Comparison of ENCODE assay signal across 17 cellular contexts in the genomic region with DNA sequence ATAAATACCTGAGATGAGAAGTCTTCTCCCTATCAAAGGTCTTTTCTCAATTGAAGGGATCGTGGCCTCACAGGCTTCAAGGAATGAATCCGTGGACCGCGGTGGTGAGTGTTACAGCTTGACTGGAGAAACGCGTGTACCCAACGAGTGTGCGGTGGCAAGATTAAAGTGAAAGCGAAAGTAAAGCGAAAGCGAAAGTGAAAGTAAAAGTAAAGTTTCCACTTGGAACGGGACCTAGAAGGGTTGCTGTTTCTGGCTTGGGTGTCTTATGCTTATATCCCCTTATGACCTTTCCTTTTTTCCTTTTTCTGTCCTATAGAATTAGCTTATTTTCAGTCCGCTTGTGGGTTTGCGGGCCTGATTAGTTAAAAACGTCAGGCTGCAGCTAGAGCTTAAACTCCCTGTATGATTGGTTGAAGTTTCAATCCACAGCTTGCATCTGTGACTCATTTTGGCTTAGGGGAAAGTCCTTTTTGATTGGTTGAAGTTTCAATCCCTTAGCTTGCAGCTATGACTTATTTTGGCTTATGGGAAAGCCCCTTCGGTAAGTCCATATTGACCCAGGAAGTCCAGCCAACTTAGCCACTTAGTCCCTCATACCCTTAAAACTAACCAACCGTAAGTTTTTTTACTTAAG.
DNase-seq lines count a peak whose midpoint lies in the region; ATAC-seq lines count a peak whose summit lies in the region.
"Had no signal": no experiment of that assay in that cellular context is flagged by ENCODE, and none has a peak within 500 bp of the region (broad histone marks: within the 10 kb centered on the region; RNA-seq: fewer than 3 reads in every experiment).

No MANE protein-coding gene starts in this region.

- peaks cover 4% of the 10 kb centered on the region for H3K9me3 Mint-ChIP-seq in activated T-cell treated with anti-CD3 and anti-CD28 coated beads, Interleukin-2, amount 50 U/mL, for 4 hours

- H3K56ac ChIP-seq in mesendoderm (ENCODE audit: low read length), result peak overlapping the region; percentile 45

- peaks cover 3% of the 10 kb centered on the region for H3K9me3 ChIP-seq in T-helper 17 cell (ENCODE audit: control insufficient read depth, low read length, poor library complexity, severe bottlenecking)
- H3K9me3 ChIP-seq: Peyer's patch, psoas muscle, suprapubic skin had no signal

- H3K27ac Mint-ChIP-seq in T-helper 17 cell, result no peak overlapping the region

- peaks cover 2% of the 10 kb centered on the region for H3K4me1 ChIP-seq in mesendoderm (ENCODE audit: control insufficient read depth, low read depth, low read length)
- H3K4me1 ChIP-seq: Peyer's patch, psoas muscle, suprapubic skin had no signal

- peaks cover 1% of the 10 kb centered on the region for H3K4me1 Mint-ChIP-seq in activated T-cell treated with anti-CD3 and anti-CD28 coated beads, Interleukin-2, amount 50 U/mL, for 4 hours (ENCODE audit: low read depth)
- no peaks in the 10 kb centered on the region for H3K4me1 Mint-ChIP-seq in T-helper 17 cell

- H3K9ac ChIP-seq in mesendoderm (ENCODE audit: low read length), result no peak overlapping the region

- DNase-seq in activated T-cell treated with anti-CD3 and anti-CD28 coated beads, Interleukin-2, amount 50 U/mL, for 4 hours, result no peak
- DNase-seq in activated T-cell treated with anti-CD3 and anti-CD28 coated beads for 4 hours (no peak), T-helper 17 cell (no peak), mesendoderm (peak; percentile 25), cortex of kidney (lab: John Stamatoyannopoulos, UW) (no peak)
- DNase-seq in Jurkat, Clone E6-1 (ENCODE audit: low read depth, low spot score), result peak; percentile 8
- DNase-seq: activated CD4-positive, alpha-beta T cell treated with anti-CD3 and anti-CD28 coated beads, Interleukin-2, amount 50 U/mL, for 48 hours; caudate nucleus; head of caudate nucleus; kidney glomerular epithelial cell; MV-4-11; NCI-H446 treated with DMSO at 0.1 percent for 48 hours; Peyer's patch; psoas muscle had no signal

- H3K27ac ChIP-seq in mesendoderm (ENCODE audit: low read depth, low read length), result no peak overlapping the region
- H3K27ac ChIP-seq: Peyer's patch, psoas muscle, suprapubic skin had no signal

- no peak overlapping the region for H2BK5ac ChIP-seq in mesendoderm (ENCODE audit: low read length)

- no peaks in the 10 kb centered on the region for H3K79me1 ChIP-seq in mesendoderm (ENCODE audit: low read length)

- no peaks in the 10 kb centered on the region for H3K27me3 Mint-ChIP-seq in activated T-cell treated with anti-CD3 and anti-CD28 coated beads, Interleukin-2, amount 50 U/mL, for 4 hours (ENCODE audit: low read depth)
- no peaks in the 10 kb centered on the region for H3K27me3 Mint-ChIP-seq in T-helper 17 cell

- ATAC-seq in activated T-cell treated with anti-CD3 and anti-CD28 coated beads, Interleukin-2, amount 50 U/mL, for 4 hours, result no peak
- ATAC-seq in T-helper 17 cell (no peak), GM18909 (IDR thresholded peaks at IDR 0.05; ENCODE audit: poor library complexity, unreplicated experiment) (no peak), GM21786 (IDR thresholded peaks at IDR 0.05; ENCODE audit: unreplicated experiment) (no peak)
- ATAC-seq: psoas muscle had no signal

- no peaks in the 10 kb centered on the region for H3K27me3 ChIP-seq in mesendoderm (ENCODE audit: insufficient read depth, low read length, poor library complexity)
- H3K27me3 ChIP-seq: Peyer's patch, suprapubic skin had no signal

- H4K8ac ChIP-seq in mesendoderm (ENCODE audit: low read depth, low read length), result no peak overlapping the region

- H2BK15ac ChIP-seq in mesendoderm (replicated peaks; ENCODE audit: low read depth), result no peak overlapping the region

- H3K4me3 ChIP-seq in Jurkat, Clone E6-1 (ENCODE audit: low read length), result no peak overlapping the region
- H3K4me3 ChIP-seq in mesendoderm (ENCODE audit: low read length), result no peak overlapping the region
- H3K4me3 ChIP-seq: Peyer's patch, psoas muscle, suprapubic skin had no signal

- no peaks in the 10 kb centered on the region for H3K79me2 ChIP-seq in mesendoderm (ENCODE audit: control insufficient read depth, insufficient read depth, low read length)

- no peak overlapping the region for H4K5ac ChIP-seq in mesendoderm (ENCODE audit: low read length)

- H2BK120ac ChIP-seq in mesendoderm (ENCODE audit: low read depth, low read length), result no peak overlapping the region

- H3K18ac ChIP-seq in mesendoderm (ENCODE audit: low read length), result no peak overlapping the region

- H3K4me3 Mint-ChIP-seq in activated T-cell treated with anti-CD3 and anti-CD28 coated beads, Interleukin-2, amount 50 U/mL, for 4 hours, result peak overlapping the region; percentile 67
- H3K4me3 Mint-ChIP-seq in T-helper 17 cell, result peak overlapping the region; percentile 51

- H3K4ac ChIP-seq in mesendoderm (ENCODE audit: low read depth, low read length), result no peak overlapping the region

- WGBS in mesendoderm (ENCODE audit: extremely low coverage, insufficient coverage, low lambda C conversion rate), result 96% methylated on average over 5 of the region's 17 CpGs

- no peaks in the 10 kb centered on the region for H3K36me3 Mint-ChIP-seq in activated T-cell treated with anti-CD3 and anti-CD28 coated beads, Interleukin-2, amount 50 U/mL, for 4 hours (ENCODE audit: insufficient read depth)
- H3K36me3 Mint-ChIP-seq in T-helper 17 cell (ENCODE audit: low read depth), result no peaks in the 10 kb centered on the region

- H3K23ac ChIP-seq in mesendoderm (ENCODE audit: low read length), result no peak overlapping the region

- no peaks in the 10 kb centered on the region for H3K36me3 ChIP-seq in mesendoderm (ENCODE audit: control insufficient read depth, insufficient read depth, low read length)
- H3K36me3 ChIP-seq: Peyer's patch, suprapubic skin had no signal

- H2AK5ac ChIP-seq in mesendoderm (ENCODE audit: low read length), result no peak overlapping the region

- no peak overlapping the region for H3K4me2 ChIP-seq in mesendoderm (ENCODE audit: low read length)

Comparison
In these comparisons a context has a peak if more than half of its experiments do, and no peak if none do; other contexts are left out.
1. DNase-seq: peak in Jurkat, Clone E6-1 (single experiment) and mesendoderm (single experiment); none in activated T-cell treated with anti-CD3 and anti-CD28 coated beads, Interleukin-2, amount 50 U/mL, for 4 hours (single experiment), activated T-cell treated with anti-CD3 and anti-CD28 coated beads for 4 hours (single experiment), T-helper 17 cell (0 of 3) and cortex of kidney (single experiment).